In genomic region chr17:46191332-46192210, GRCh38 we compare ENCODE assay signal across 8 cellular contexts. TPM values are rescaled to one million over a fixed set of nuclear protein-coding genes. Genes with fewer than 3 reads are reported as not detected.
A peak's percentile ranks its signal among the peaks of the same experiment; 100 is the strongest.
DNase-seq lines count a peak whose midpoint lies in the region; ATAC-seq and TF ChIP-seq lines count a peak whose summit lies in the region.

No MANE protein-coding gene starts in this region.

- intact Hi-C loops in dorsolateral prefrontal cortex (cut with DNase I): loop anchor here (5.0 kb wide), 4 partner anchors 76 to 294 kb away; no protein-coding TSS in a partner anchor
- intact Hi-C loops in transverse colon (cut with DNase I; ENCODE audit: low total_unique reads): loop anchor here (5.0 kb wide), 1 partner anchor 144 kb away; no protein-coding TSS in a partner anchor

- H3K9me3 ChIP-seq in Karpas-422 (ENCODE audit: low read length): no peaks in the 10 kb centered on the region
- H3K9me3 ChIP-seq in mesodermal cell (ENCODE audit: control insufficient read depth, low read length): no peaks in the 10 kb centered on the region
- no peaks in the 10 kb centered on the region for H3K9me3 ChIP-seq in transverse colon

- H3K4me2 ChIP-seq in Karpas-422 (ENCODE audit: low read depth, low read length, poor library complexity, severe bottlenecking): peak overlapping the region; percentile 86

- ATAC-seq in GM19023 (IDR thresholded peaks at IDR 0.05; ENCODE audit: unreplicated experiment): no peak

- TF ChIP-seq POLR2A in transverse colon (IDR thresholded peaks at IDR 0.05): no peak

- no peak for TF ChIP-seq EP300 in transverse colon (IDR thresholded peaks at IDR 0.05; ENCODE audit: low read depth)

- peak overlapping the region; percentile 83 for H3K9ac ChIP-seq in Karpas-422 (ENCODE audit: low read length)

- peaks cover 52% of the 10 kb centered on the region for H4K20me1 ChIP-seq in Karpas-422 (ENCODE audit: insufficient read depth, low read depth, low read length)

- H2AFZ ChIP-seq in Karpas-422 (ENCODE audit: low read length): no peak overlapping the region

- peak overlapping the region; percentile 89 for H3K27ac ChIP-seq in Karpas-422 (ENCODE audit: low read length)
- peak overlapping the region; percentile 93 to 100 (median 99) for H3K27ac ChIP-seq in dorsolateral prefrontal cortex
- H3K27ac ChIP-seq in mesodermal cell (ENCODE audit: low read depth, low read length, severe bottlenecking): peak overlapping the region; percentile 97
- peak overlapping the region; percentile 100 for H3K27ac ChIP-seq in transverse colon

- WGBS in mesodermal cell (ENCODE audit: insufficient coverage in 2 of 2), 2 experiments: 0% methylated on average over 1 of the region's 21 CpGs
- WGBS in transverse colon (ENCODE audit: low coverage in 1 of 2), 2 donors: 0% methylated on average over 15 to 21 of the region's 21 CpGs

- peak; percentile 81 for DNase-seq in NCI-H2107 treated with DMSO at 0.1 percent for 48 hours (lab: John Stamatoyannopoulos, UW; ENCODE audit: unreplicated experiment)
- DNase-seq in NCI-H2107 (lab: John Stamatoyannopoulos, UW): no peak
- DNase-seq in Karpas-422: peak; percentile 79
- DNase-seq in SKM-1 (lab: John Stamatoyannopoulos, UW; ENCODE audit: unreplicated experiment): peak; percentile 47
- DNase-seq in dorsolateral prefrontal cortex: peak in 3 of 10 donors; percentile 45 to 67 (median 51)
- DNase-seq in transverse colon: peak; percentile 38

- TF ChIP-seq CTCF in dorsolateral prefrontal cortex (IDR thresholded peaks at IDR 0.05 in 54 of 56, conservative IDR thresholded peaks at IDR 0.05 in 2 of 56; ENCODE audit: low read depth in 1 of 56, partially characterized antibody in 56 of 56) (peak in 10 of 56 donors; percentile 2 to 30 (median 13)), transverse colon (IDR thresholded peaks at IDR 0.05) (no peak)

- in situ Hi-C loops in transverse colon (cut with MboI; ENCODE audit: low pct_ligation_motif_present in 1 of 4, low pct_unique_long_range_greater_than_20kb in 1 of 4, low sequenced_read_pairs in 3 of 4): no loop called here

- H3K27me3 ChIP-seq in Karpas-422 (ENCODE audit: low read length): no peaks in the 10 kb centered on the region
- no peaks in the 10 kb centered on the region for H3K27me3 ChIP-seq in dorsolateral prefrontal cortex
- H3K27me3 ChIP-seq in transverse colon: no peaks in the 10 kb centered on the region

- H3K4me1 ChIP-seq in Karpas-422 (ENCODE audit: low read length): peaks cover 70% of the 10 kb centered on the region
- peaks cover 8% of the 10 kb centered on the region for H3K4me1 ChIP-seq in mesodermal cell (ENCODE audit: control insufficient read depth, insufficient read depth, low read length, poor library complexity, severe bottlenecking)
- H3K4me1 ChIP-seq in transverse colon: peaks cover 37 to 65% (median 53%) of the 10 kb centered on the region in 4 donors

- peaks cover 86% of the 10 kb centered on the region for H3K79me2 ChIP-seq in Karpas-422 (ENCODE audit: low read length)

- H3K4me3 ChIP-seq in Karpas-422 (ENCODE audit: low read length) (peak overlapping the region; percentile 83), dorsolateral prefrontal cortex (peak overlapping the region; percentile 56 to 95 (median 85)), mesodermal cell (ENCODE audit: extremely low read depth, insufficient read depth, low read length, poor library complexity, severe bottlenecking) (peak overlapping the region; percentile 97), transverse colon (peak overlapping the region; percentile 94 to 100 (median 98))

- H3K9me2 ChIP-seq in Karpas-422 (replicated peaks; ENCODE audit: insufficient read depth, low read length): no peaks in the 10 kb centered on the region

- peaks cover 3% of the 10 kb centered on the region; the same call in 1 of the 2 replicates for H3K36me3 ChIP-seq in Karpas-422 (ENCODE audit: insufficient read depth, low read length)
- peaks cover 8% of the 10 kb centered on the region for H3K36me3 ChIP-seq in mesodermal cell (ENCODE audit: control insufficient read depth, insufficient read depth, low read length)
- no peaks in the 10 kb centered on the region for H3K36me3 ChIP-seq in transverse colon

RNA-seq across cellular contexts. Expression of gene KANSL1, which starts 1.7 kb away (rescaled TPM):
- 127 and 153 TPM in 2 replicates for total RNA-seq in Karpas-422 (2014; rRNA removed; shearing (Covaris generic); ENCODE audit: low replicate concordance)
- total RNA-seq in dorsolateral prefrontal cortex (100 to 1,000 TPM in 103 of 120 experiments, 10 to 100 TPM in 17; 74.6 to 253 (median 152) TPM), transverse colon (100 to 1,000 TPM in 3 of 4 donors, 10 to 100 TPM in 1; 80.3 to 201 (median 146) TPM)
- polyA plus RNA-seq in mesodermal cell (2013, experiment 1 of 2): 31.7 TPM
- 27.1 TPM for polyA plus RNA-seq in mesodermal cell (2013, experiment 2 of 2)
